Comparison of ENCODE assay signal across 12 cellular contexts in the genomic region with DNA sequence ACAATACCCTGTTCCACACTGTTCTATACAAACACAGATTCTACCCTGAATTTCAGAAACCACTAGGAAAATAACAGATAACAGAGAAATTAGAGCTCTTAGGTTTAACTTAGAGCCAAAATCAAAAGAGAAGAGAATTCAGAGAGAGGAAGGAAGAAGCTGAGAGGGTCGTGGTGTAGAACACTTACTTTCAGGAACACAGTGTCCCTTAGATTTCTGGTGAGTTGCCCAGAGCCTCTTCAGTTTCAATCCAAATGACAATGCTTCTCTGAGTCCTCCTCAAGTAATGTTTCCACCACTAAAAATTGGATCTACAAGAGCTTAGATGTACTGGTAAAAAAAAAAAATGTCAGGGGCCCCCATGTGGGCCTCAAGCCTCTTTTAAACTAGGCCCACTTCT. TPM values are rescaled to one million over a fixed set of nuclear protein-coding genes. Genes with fewer than 3 reads are reported as not detected.
A peak's percentile ranks its signal among the peaks of the same experiment; 100 is the strongest.
DNase-seq lines count a peak whose midpoint lies in the region; ATAC-seq and TF ChIP-seq lines count a peak whose summit lies in the region.
"Had no signal": no experiment of that assay in that cellular context is flagged by ENCODE, and none has a peak within 500 bp of the region (broad histone marks: within the 10 kb centered on the region; RNA-seq: fewer than 3 reads in every experiment).

No MANE protein-coding gene starts in this region.

- POLR2A ChIA-PET in CD4-positive, alpha-beta T cell (lab: Charles Lee): interaction anchor here (0.9 kb wide), 1 partner anchor 52 kb away, joined by 3 read pairs; no protein-coding TSS in a partner anchor

- H3F3A ChIP-seq in OCI-LY1 (ENCODE audit: insufficient read depth, low read length): 0 out of 2 replicates have a peak, but pooled peaks cover 3% of the 10 kb centered on the region

- H2BK120ac ChIP-seq in mesendoderm (ENCODE audit: low read depth, low read length): no peak overlapping the region

- H3K27ac ChIP-seq in CD4-positive, alpha-beta T cell (ENCODE audit: low read depth, low read length): no peak overlapping the region
- peak overlapping the region; percentile 30 for H3K27ac ChIP-seq in OCI-LY1 (ENCODE audit: low read depth, low read length, poor library complexity, severe bottlenecking)
- no peak overlapping the region for H3K27ac ChIP-seq in mesendoderm (ENCODE audit: low read depth, low read length)

- no CpG with 5 or more reads among the region's 1 CpG for WGBS in mesendoderm (ENCODE audit: extremely low coverage, insufficient coverage, low lambda C conversion rate)

- no peak overlapping the region for H4K8ac ChIP-seq in mesendoderm (ENCODE audit: low read depth, low read length)

- H4K5ac ChIP-seq in mesendoderm (ENCODE audit: low read length): no peak overlapping the region

- peaks cover 45% of the 10 kb centered on the region for H3K36me3 ChIP-seq in OCI-LY1 (ENCODE audit: insufficient read depth, low read length)
- no peaks in the 10 kb centered on the region for H3K36me3 ChIP-seq in mesendoderm (ENCODE audit: control insufficient read depth, insufficient read depth, low read length)

- no peak for TF ChIP-seq CTCF in CD4-positive, alpha-beta T cell (IDR thresholded peaks at IDR 0.05)
- TF ChIP-seq CTCF in OCI-LY1 (IDR thresholded peaks at IDR 0.05; ENCODE audit: low read length): no peak
- no peak for TF ChIP-seq CTCF in fibroblast of mammary gland (conservative IDR thresholded peaks at IDR 0.05; ENCODE audit: control insufficient read depth, insufficient read depth, low read depth, low read length)

- H3K9me2 ChIP-seq in OCI-LY1 (ENCODE audit: low read depth, low read length): no peaks in the 10 kb centered on the region

- peaks cover 49% of the 10 kb centered on the region for H3K36me3 Mint-ChIP-seq in CD4-positive, alpha-beta T cell (ENCODE audit: low read depth)
- peaks cover 19% of the 10 kb centered on the region for H3K36me3 Mint-ChIP-seq in activated naive CD4-positive, alpha-beta T cell treated with anti-CD3 and anti-CD28 coated beads, Interleukin-2, amount 10 ng/mL, durations not matched to agents 7 days and 5 days

- H3K56ac ChIP-seq in mesendoderm (ENCODE audit: low read length): no peak overlapping the region

- H3K4ac ChIP-seq in mesendoderm (ENCODE audit: low read depth, low read length): no peak overlapping the region

- peaks cover 57% of the 10 kb centered on the region for H3K79me2 ChIP-seq in OCI-LY1 (ENCODE audit: insufficient read depth, low read length)
- H3K79me2 ChIP-seq in mesendoderm (ENCODE audit: control insufficient read depth, insufficient read depth, low read length): no peaks in the 10 kb centered on the region

- no peaks in the 10 kb centered on the region for H3K27me3 Mint-ChIP-seq in CD4-positive, alpha-beta T cell
- no peaks in the 10 kb centered on the region for H3K27me3 Mint-ChIP-seq in activated naive CD4-positive, alpha-beta T cell treated with anti-CD3 and anti-CD28 coated beads, Interleukin-2, amount 10 ng/mL, durations not matched to agents 7 days and 5 days
- H3K27me3 Mint-ChIP-seq: activated naive CD8-positive, alpha-beta T cell treated with anti-CD3 and anti-CD28 coated beads, Interleukin-2, amount 10 ng/mL, durations not matched to agents 7 days and 5 days had no signal

- H3K9me3 ChIP-seq in CD4-positive, alpha-beta T cell (ENCODE audit: control insufficient read depth, low read length): no peaks in the 10 kb centered on the region
- H3K9me3 ChIP-seq in OCI-LY1 (ENCODE audit: low read length): no peaks in the 10 kb centered on the region

- H3K4me1 Mint-ChIP-seq in CD4-positive, alpha-beta T cell (ENCODE audit: low read depth): peaks cover 68% of the 10 kb centered on the region
- H3K4me1 Mint-ChIP-seq in activated naive CD4-positive, alpha-beta T cell treated with anti-CD3 and anti-CD28 coated beads, Interleukin-2, amount 10 ng/mL, durations not matched to agents 7 days and 5 days: peaks cover 46% of the 10 kb centered on the region

- H3K4me2 ChIP-seq in OCI-LY1 (ENCODE audit: low read length): peak overlapping the region; percentile 88
- no peak overlapping the region for H3K4me2 ChIP-seq in mesendoderm (ENCODE audit: low read length)

- no peaks in the 10 kb centered on the region for H3K9me3 Mint-ChIP-seq in CD4-positive, alpha-beta T cell
- H3K9me3 Mint-ChIP-seq in activated naive CD4-positive, alpha-beta T cell treated with anti-CD3 and anti-CD28 coated beads, Interleukin-2, amount 10 ng/mL, durations not matched to agents 7 days and 5 days: no peaks in the 10 kb centered on the region
- H3K9me3 Mint-ChIP-seq: activated naive CD8-positive, alpha-beta T cell treated with anti-CD3 and anti-CD28 coated beads, Interleukin-2, amount 10 ng/mL, durations not matched to agents 7 days and 5 days had no signal

- H2AK5ac ChIP-seq in mesendoderm (ENCODE audit: low read length): no peak overlapping the region

- peaks cover 43% of the 10 kb centered on the region for H3K4me1 ChIP-seq in OCI-LY1 (ENCODE audit: insufficient read depth, low read length, severe bottlenecking)
- H3K4me1 ChIP-seq in mesendoderm (ENCODE audit: control insufficient read depth, low read depth, low read length): no peaks in the 10 kb centered on the region

- H4K20me1 ChIP-seq in OCI-LY1 (ENCODE audit: insufficient read depth, low read length): no peaks in the 10 kb centered on the region

- ATAC-seq in CD4-positive, alpha-beta T cell (ENCODE audit: poor library complexity): no peak
- ATAC-seq in GM18517 (IDR thresholded peaks at IDR 0.05; ENCODE audit: unreplicated experiment) (no peak), GM19463 (IDR thresholded peaks at IDR 0.05; ENCODE audit: unreplicated experiment) (no peak)

- H3K27me3 ChIP-seq in CD4-positive, alpha-beta T cell (ENCODE audit: control insufficient read depth, insufficient read depth, low read length): no peaks in the 10 kb centered on the region
- H3K27me3 ChIP-seq in OCI-LY1 (ENCODE audit: insufficient read depth, low read length) (no peaks in the 10 kb centered on the region), mesendoderm (ENCODE audit: insufficient read depth, low read length, poor library complexity) (peaks cover 8% of the 10 kb centered on the region)

- no peak overlapping the region for H3K4me3 ChIP-seq in OCI-LY1 (ENCODE audit: low read depth, low read length, poor library complexity, severe bottlenecking)
- H3K4me3 ChIP-seq in fibroblast of mammary gland (ENCODE audit: control insufficient read depth, low read depth, low read length): no peak overlapping the region
- H3K4me3 ChIP-seq in mesendoderm (ENCODE audit: low read length): no peak overlapping the region

- H2BK5ac ChIP-seq in mesendoderm (ENCODE audit: low read length): no peak overlapping the region

- no peak overlapping the region for H3K18ac ChIP-seq in mesendoderm (ENCODE audit: low read length)

- DNase-seq in CD4-positive, alpha-beta T cell: no peak
- peak; percentile 49 for DNase-seq in fibroblast of mammary gland (ENCODE audit: low read depth)
- peak; percentile 58 for DNase-seq in pons (ENCODE audit: low spot score)
- DNase-seq in activated naive CD4-positive, alpha-beta T cell treated with anti-CD3 and anti-CD28 coated beads, Interleukin-2, amount 10 ng/mL, durations not matched to agents 7 days and 5 days: no peak
- no peak for DNase-seq in mesendoderm
- DNase-seq: activated naive CD8-positive, alpha-beta T cell treated with anti-CD3 and anti-CD28 coated beads, Interleukin-2, amount 10 ng/mL, durations not matched to agents 7 days and 5 days; NCI-H187; stimulated activated CD8-positive, alpha-beta memory T cell treated with anti-CD3 and anti-CD28 coated beads, Interleukin-4, amount 100 ng/mL, for 48 hours; T-helper 9 cell had no signal

- intact Hi-C loops in CD4-positive, alpha-beta T cell (cut with DNase I, micrococcal nuclease): no loop called here

- no peak overlapping the region; the same call in 1 of the 2 replicates for H3K9ac ChIP-seq in OCI-LY1 (ENCODE audit: low read length)
- no peak overlapping the region for H3K9ac ChIP-seq in mesendoderm (ENCODE audit: low read length)

- H3K27ac Mint-ChIP-seq in CD4-positive, alpha-beta T cell: peak overlapping the region; percentile 19
- H3K27ac Mint-ChIP-seq in activated naive CD4-positive, alpha-beta T cell treated with anti-CD3 and anti-CD28 coated beads, Interleukin-2, amount 10 ng/mL, durations not matched to agents 7 days and 5 days: no peak overlapping the region
- H3K27ac Mint-ChIP-seq: activated naive CD8-positive, alpha-beta T cell treated with anti-CD3 and anti-CD28 coated beads, Interleukin-2, amount 10 ng/mL, durations not matched to agents 7 days and 5 days had no signal

- no peak overlapping the region for H2AFZ ChIP-seq in OCI-LY1 (ENCODE audit: low read length)

- peak overlapping the region; percentile 44 for H3K4me3 Mint-ChIP-seq in CD4-positive, alpha-beta T cell
- no peak overlapping the region for H3K4me3 Mint-ChIP-seq in activated naive CD4-positive, alpha-beta T cell treated with anti-CD3 and anti-CD28 coated beads, Interleukin-2, amount 10 ng/mL, durations not matched to agents 7 days and 5 days

- peaks cover 3% of the 10 kb centered on the region for H3K79me1 ChIP-seq in mesendoderm (ENCODE audit: low read length)

- no peak overlapping the region for H2BK15ac ChIP-seq in mesendoderm (replicated peaks; ENCODE audit: low read depth)

- CTCF ChIA-PET in CD4-positive, alpha-beta T cell (lab: Charles Lee): no interaction called here
- CTCF ChIA-PET in activated naive CD4-positive, alpha-beta T cell treated with anti-CD3 and anti-CD28 coated beads, Interleukin-2, amount 10 ng/mL, durations not matched to agents 7 days and 5 days (lab: Charles Lee): interaction anchor here (0.8 kb wide), 1 partner anchor 57 kb away, joined by 3 read pairs; no protein-coding TSS in a partner anchor

- no peak overlapping the region for H3K23ac ChIP-seq in mesendoderm (ENCODE audit: low read length)

RNA-seq across cellular contexts. Expression of gene YAF2, which starts 2.6 kb away (rescaled TPM):
- total RNA-seq in CD4-positive, alpha-beta T cell: 10 to 100 TPM; 53.6 to 54.7 TPM
- polyA plus RNA-seq in mesendoderm (2013, experiment 1 of 2): 6.6 TPM
- 7.0 TPM for polyA plus RNA-seq in mesendoderm (2013, experiment 2 of 2)

Comparison
In these comparisons a context has a peak if more than half of its experiments do, and no peak if none do; other contexts are left out.
1. DNase-seq: peak in fibroblast of mammary gland (single experiment) and pons (single experiment); none in CD4-positive, alpha-beta T cell (0 of 10), activated naive CD4-positive, alpha-beta T cell treated with anti-CD3 and anti-CD28 coated beads, Interleukin-2, amount 10 ng/mL, durations not matched to agents 7 days and 5 days (single experiment) and mesendoderm (single experiment).